ENCODE assay signal across 7 cellular contexts in genomic region chr12:89950421-89950820, GRCh38.
DNase-seq lines count a peak whose midpoint lies in the region; ATAC-seq and TF ChIP-seq lines count a peak whose summit lies in the region.

No MANE protein-coding gene starts in this region.

- no peaks in the 10 kb centered on the region for H3K4me1 ChIP-seq in parathyroid adenoma

- peak overlapping the region; percentile 60 for H3K27ac Mint-ChIP-seq in activated CD8-positive, alpha-beta T cell treated with anti-CD3 and anti-CD28 coated beads for 36 hours

- no peak for TF ChIP-seq CTCF in activated CD8-positive, alpha-beta T cell treated with anti-CD3 and anti-CD28 coated beads for 36 hours (IDR thresholded peaks at IDR 0.05)
- TF ChIP-seq CTCF in parathyroid adenoma (IDR thresholded peaks at IDR 0.05), result no peak

- peak; percentile 4 for DNase-seq in activated CD8-positive, alpha-beta T cell treated with anti-CD3 and anti-CD28 coated beads for 36 hours
- DNase-seq in EL (no peak), cortex of kidney (lab: John Stamatoyannopoulos, UW) (no peak)
- DNase-seq in NK-92 treated with Interleukin-12 subunit alpha and Interleukin-12 subunit beta, amount 100 ng/mL, for 24 hours (lab: John Stamatoyannopoulos, UW), result no peak

- no peaks in the 10 kb centered on the region for H3K9me3 ChIP-seq in parathyroid adenoma (ENCODE audit: control insufficient read depth, low read length)

- ATAC-seq in GM18873 (IDR thresholded peaks at IDR 0.05; ENCODE audit: low FRiP score, unreplicated experiment), result peak; percentile 41
- peak; percentile 54 for ATAC-seq in HG02759 (IDR thresholded peaks at IDR 0.05; ENCODE audit: unreplicated experiment)
- ATAC-seq in activated CD8-positive, alpha-beta T cell treated with anti-CD3 and anti-CD28 coated beads for 36 hours, result no peak

- H3K4me3 ChIP-seq in parathyroid adenoma (ENCODE audit: low read depth, low read length), result no peak overlapping the region

- CTCF ChIA-PET in activated CD8-positive, alpha-beta T cell treated with anti-CD3 and anti-CD28 coated beads for 36 hours (lab: Charles Lee), result interaction anchor here (1.0 to 1.6 kb wide), 6 partner anchors 9 to 101 kb away, joined by 3 to 5 read pairs (median 3); no protein-coding TSS in a partner anchor

- H3K79me2 ChIP-seq in parathyroid adenoma, result no peaks in the 10 kb centered on the region

- H3K36me3 Mint-ChIP-seq in activated CD8-positive, alpha-beta T cell treated with anti-CD3 and anti-CD28 coated beads for 36 hours (ENCODE audit: low read depth), result no peaks in the 10 kb centered on the region

- no peaks in the 10 kb centered on the region for H3K9me3 Mint-ChIP-seq in activated CD8-positive, alpha-beta T cell treated with anti-CD3 and anti-CD28 coated beads for 36 hours

- POLR2A ChIA-PET in activated CD8-positive, alpha-beta T cell treated with anti-CD3 and anti-CD28 coated beads for 36 hours (lab: Charles Lee), result interaction anchor here (1.0 to 1.5 kb wide), 2 partner anchors 66 to 242 kb away, joined by 3 to 5 read pairs; partner anchors contain the start of gene ATP2B1

- no peak overlapping the region for H3K9ac ChIP-seq in parathyroid adenoma

- peak overlapping the region; percentile 42 for H2AFZ ChIP-seq in parathyroid adenoma

- no peak overlapping the region for H3K27ac ChIP-seq in parathyroid adenoma

- H3K4me2 ChIP-seq in parathyroid adenoma (ENCODE audit: low read length), result no peak overlapping the region

- intact Hi-C loops in activated CD8-positive, alpha-beta T cell treated with anti-CD3 and anti-CD28 coated beads for 36 hours (cut with micrococcal nuclease), result loop anchor here (5.0 kb wide), 1 partner anchor 73 kb away; no protein-coding TSS in a partner anchor

- H3K36me3 ChIP-seq in parathyroid adenoma (ENCODE audit: control insufficient read depth, insufficient read depth, low read length), result no peaks in the 10 kb centered on the region

- peaks cover 43% of the 10 kb centered on the region for H3K4me1 Mint-ChIP-seq in activated CD8-positive, alpha-beta T cell treated with anti-CD3 and anti-CD28 coated beads for 36 hours (ENCODE audit: low read depth)

- no peak overlapping the region for H3K4me3 Mint-ChIP-seq in activated CD8-positive, alpha-beta T cell treated with anti-CD3 and anti-CD28 coated beads for 36 hours

- no peaks in the 10 kb centered on the region for H3K27me3 Mint-ChIP-seq in activated CD8-positive, alpha-beta T cell treated with anti-CD3 and anti-CD28 coated beads for 36 hours

- no peaks in the 10 kb centered on the region for H3K27me3 ChIP-seq in parathyroid adenoma (ENCODE audit: control insufficient read depth, insufficient read depth, low read length)
